In the genomic region with DNA sequence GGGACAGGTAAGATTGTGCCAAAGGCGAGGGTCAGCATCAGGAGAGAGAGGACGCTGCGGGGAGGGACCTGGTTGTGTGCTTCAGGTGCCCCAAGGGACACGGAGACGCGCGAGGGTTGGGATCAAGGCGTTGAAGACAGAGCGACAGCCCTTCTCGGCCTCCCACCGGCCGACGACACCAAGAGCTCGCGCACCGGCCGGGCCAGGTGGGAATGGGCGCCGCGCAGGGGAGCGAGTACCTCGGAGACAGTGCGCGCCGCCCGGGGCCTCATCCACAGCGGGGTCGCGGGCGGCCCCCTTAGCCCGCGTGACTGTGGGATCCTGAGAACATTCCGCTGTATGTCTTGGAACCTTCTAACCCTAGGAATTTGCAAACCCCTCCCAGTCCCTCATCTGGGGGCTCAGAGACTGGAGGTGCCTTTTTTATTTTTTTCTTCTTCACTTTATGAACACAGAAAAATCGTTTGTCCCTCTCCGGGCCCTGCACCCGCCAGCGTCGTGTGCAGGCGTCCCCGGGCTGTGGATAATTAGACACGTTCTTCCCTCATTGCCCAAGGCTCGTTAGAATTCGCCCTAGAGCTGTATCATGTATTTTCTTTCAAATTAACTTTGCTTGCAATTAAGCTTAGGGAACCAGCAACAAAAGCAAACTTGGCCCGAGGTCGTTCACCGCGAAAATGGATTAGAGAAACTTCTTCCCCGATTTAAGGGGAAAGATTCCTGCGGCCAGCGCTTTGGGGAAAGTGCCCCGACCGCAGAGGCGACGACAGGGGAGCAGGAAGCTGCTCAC, we compare ENCODE assay signal across 3 cellular contexts.
A peak's percentile ranks its signal among the peaks of the same experiment; 100 is the strongest.
TF ChIP-seq lines count a peak whose summit lies in the region.

No MANE protein-coding gene starts in this region.

TF ChIP-seq in IMR-90, 13 proteins besides CTCF, POLR2A, EP300 and RAD21:
- TF ChIP-seq CEBPB (IDR thresholded peaks at IDR 0.05; ENCODE audit: low read depth, low read length) (no peak), NFE2L2 (IDR thresholded peaks at IDR 0.05; ENCODE audit: low read depth, low read length) (no peak), FOS (IDR thresholded peaks at IDR 0.05; ENCODE audit: low read depth, low read length) (no peak), SMC3 (IDR thresholded peaks at IDR 0.05; ENCODE audit: low read depth, low read length) (no peak), RCOR1 (IDR thresholded peaks at IDR 0.05; ENCODE audit: insufficient replicate concordance, low read length) (no peak), BHLHE40 (IDR thresholded peaks at IDR 0.05; ENCODE audit: low read depth, low read length) (no peak), RFX5 (IDR thresholded peaks at IDR 0.05; ENCODE audit: low read depth, low read length) (no peak), CHD1 (IDR thresholded peaks at IDR 0.05; ENCODE audit: low read depth, low read length) (no peak), MXI1 (IDR thresholded peaks at IDR 0.05; ENCODE audit: borderline replicate concordance, low read depth, low read length) (no peak), MAFK (IDR thresholded peaks at IDR 0.05; ENCODE audit: low read depth, low read length) (no peak), MAZ (IDR thresholded peaks at IDR 0.05; ENCODE audit: borderline replicate concordance, low read depth, low read length) (no peak)
- TF ChIP-seq, protein P1, sequence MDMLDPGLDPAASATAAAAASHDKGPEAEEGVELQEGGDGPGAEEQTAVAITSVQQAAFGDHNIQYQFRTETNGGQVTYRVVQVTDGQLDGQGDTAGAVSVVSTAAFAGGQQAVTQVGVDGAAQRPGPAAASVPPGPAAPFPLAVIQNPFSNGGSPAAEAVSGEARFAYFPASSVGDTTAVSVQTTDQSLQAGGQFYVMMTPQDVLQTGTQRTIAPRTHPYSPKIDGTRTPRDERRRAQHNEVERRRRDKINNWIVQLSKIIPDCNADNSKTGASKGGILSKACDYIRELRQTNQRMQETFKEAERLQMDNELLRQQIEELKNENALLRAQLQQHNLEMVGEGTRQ (IDR thresholded peaks at IDR 0.05; ENCODE audit: low read depth, low read length) = no peak
- TF ChIP-seq, protein P2, sequence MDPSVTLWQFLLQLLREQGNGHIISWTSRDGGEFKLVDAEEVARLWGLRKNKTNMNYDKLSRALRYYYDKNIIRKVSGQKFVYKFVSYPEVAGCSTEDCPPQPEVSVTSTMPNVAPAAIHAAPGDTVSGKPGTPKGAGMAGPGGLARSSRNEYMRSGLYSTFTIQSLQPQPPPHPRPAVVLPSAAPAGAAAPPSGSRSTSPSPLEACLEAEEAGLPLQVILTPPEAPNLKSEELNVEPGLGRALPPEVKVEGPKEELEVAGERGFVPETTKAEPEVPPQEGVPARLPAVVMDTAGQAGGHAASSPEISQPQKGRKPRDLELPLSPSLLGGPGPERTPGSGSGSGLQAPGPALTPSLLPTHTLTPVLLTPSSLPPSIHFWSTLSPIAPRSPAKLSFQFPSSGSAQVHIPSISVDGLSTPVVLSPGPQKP (IDR thresholded peaks at IDR 0.05; ENCODE audit: borderline replicate concordance, low read depth, low read length) = no peak

TF ChIP-seq in endothelial cell of umbilical vein, 7 proteins besides CTCF, POLR2A, EP300 and RAD21:
- peak; percentile 94 for TF ChIP-seq EZH2 (IDR thresholded peaks at IDR 0.05; ENCODE audit: borderline replicate concordance, low read depth, low read length, severe bottlenecking)
- TF ChIP-seq, protein P3, sequence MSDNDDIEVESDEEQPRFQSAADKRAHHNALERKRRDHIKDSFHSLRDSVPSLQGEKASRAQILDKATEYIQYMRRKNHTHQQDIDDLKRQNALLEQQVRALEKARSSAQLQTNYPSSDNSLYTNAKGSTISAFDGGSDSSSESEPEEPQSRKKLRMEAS (IDR thresholded peaks at IDR 0.05; ENCODE audit: insufficient read depth, insufficient read length) = no peak

TF ChIP-seq in SK-N-SH treated with all-trans-retinoic acid at 6 μM for 48 hours, 23 proteins besides CTCF, POLR2A, EP300 and RAD21:
- TF ChIP-seq, protein P4, sequence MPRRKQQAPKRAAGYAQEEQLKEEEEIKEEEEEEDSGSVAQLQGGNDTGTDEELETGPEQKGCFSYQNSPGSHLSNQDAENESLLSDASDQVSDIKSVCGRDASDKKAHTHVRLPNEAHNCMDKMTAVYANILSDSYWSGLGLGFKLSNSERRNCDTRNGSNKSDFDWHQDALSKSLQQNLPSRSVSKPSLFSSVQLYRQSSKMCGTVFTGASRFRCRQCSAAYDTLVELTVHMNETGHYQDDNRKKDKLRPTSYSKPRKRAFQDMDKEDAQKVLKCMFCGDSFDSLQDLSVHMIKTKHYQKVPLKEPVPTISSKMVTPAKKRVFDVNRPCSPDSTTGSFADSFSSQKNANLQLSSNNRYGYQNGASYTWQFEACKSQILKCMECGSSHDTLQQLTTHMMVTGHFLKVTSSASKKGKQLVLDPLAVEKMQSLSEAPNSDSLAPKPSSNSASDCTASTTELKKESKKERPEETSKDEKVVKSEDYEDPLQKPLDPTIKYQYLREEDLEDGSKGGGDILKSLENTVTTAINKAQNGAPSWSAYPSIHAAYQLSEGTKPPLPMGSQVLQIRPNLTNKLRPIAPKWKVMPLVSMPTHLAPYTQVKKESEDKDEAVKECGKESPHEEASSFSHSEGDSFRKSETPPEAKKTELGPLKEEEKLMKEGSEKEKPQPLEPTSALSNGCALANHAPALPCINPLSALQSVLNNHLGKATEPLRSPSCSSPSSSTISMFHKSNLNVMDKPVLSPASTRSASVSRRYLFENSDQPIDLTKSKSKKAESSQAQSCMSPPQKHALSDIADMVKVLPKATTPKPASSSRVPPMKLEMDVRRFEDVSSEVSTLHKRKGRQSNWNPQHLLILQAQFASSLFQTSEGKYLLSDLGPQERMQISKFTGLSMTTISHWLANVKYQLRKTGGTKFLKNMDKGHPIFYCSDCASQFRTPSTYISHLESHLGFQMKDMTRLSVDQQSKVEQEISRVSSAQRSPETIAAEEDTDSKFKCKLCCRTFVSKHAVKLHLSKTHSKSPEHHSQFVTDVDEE (CRISPR knock-in tag; IDR thresholded peaks at IDR 0.05) = no peak
- TF ChIP-seq ZFP3 (CRISPR knock-in tag; IDR thresholded peaks at IDR 0.05) (no peak), ISL1 (CRISPR knock-in tag; IDR thresholded peaks at IDR 0.05) (no peak), OSR1 (CRISPR knock-in tag; IDR thresholded peaks at IDR 0.05) (no peak), ZNF8 (CRISPR knock-in tag; IDR thresholded peaks at IDR 0.05) (no peak), ARNTL (CRISPR knock-in tag; IDR thresholded peaks at IDR 0.05; ENCODE audit: borderline replicate concordance, low read depth) (no peak), BACH2 (CRISPR knock-in tag; IDR thresholded peaks at IDR 0.05; ENCODE audit: borderline replicate concordance) (no peak), RARB (CRISPR knock-in tag; IDR thresholded peaks at IDR 0.05) (no peak)
